Comparison of ENCODE assay signal across 22 cellular contexts in genomic region chr19:22472180-22472637, GRCh38. TPM values are rescaled to one million over a fixed set of nuclear protein-coding genes. Genes with fewer than 3 reads are reported as not detected.
A peak's percentile ranks its signal among the peaks of the same experiment; 100 is the strongest.
DNase-seq lines count a peak whose midpoint lies in the region; ATAC-seq, FAIRE-seq and TF ChIP-seq lines count a peak whose summit lies in the region.
"Had no signal": no experiment of that assay in that cellular context is flagged by ENCODE, and none has a peak within 500 bp of the region (broad histone marks: within the 10 kb centered on the region; RNA-seq: fewer than 3 reads in every experiment).

No MANE protein-coding gene starts in this region.

- H3K4me1 ChIP-seq in BLaER1: no peaks in the 10 kb centered on the region
- no peaks in the 10 kb centered on the region for H3K4me1 ChIP-seq in K562 (replicated peaks in 1 of 2; ENCODE audit: control insufficient read depth in 2 of 2, insufficient read depth in 2 of 2, low read length in 2 of 2)
- H3K4me1 ChIP-seq in liver (ENCODE audit: control insufficient read depth in 4 of 4, insufficient read depth in 4 of 4, low read length in 3 of 4): no peaks in the 10 kb centered on the region
- no peaks in the 10 kb centered on the region for H3K4me1 ChIP-seq in tibial artery

- in situ Hi-C loops in K562 (cut with MboI): no loop called here

- H2AFZ ChIP-seq in K562 (ENCODE audit: low read depth, low read length): no peak overlapping the region
- H2AFZ ChIP-seq: GM23248 had no signal

- H3K9me1 ChIP-seq in K562 (ENCODE audit: control insufficient read depth, insufficient read depth, low read length): no peaks in the 10 kb centered on the region

- TF ChIP-seq EP300 in K562 (IDR thresholded peaks at IDR 0.05; ENCODE audit: low read length): no peak

- no peak overlapping the region for H3K9ac ChIP-seq in BLaER1
- H3K9ac ChIP-seq in K562 (ENCODE audit: insufficient read depth in 1 of 2, low read depth in 2 of 2, low read length in 2 of 2): no peak overlapping the region
- H3K9ac ChIP-seq in liver (ENCODE audit: low read depth in 1 of 2, low read length in 2 of 2): no peak overlapping the region
- H3K9ac ChIP-seq: GM23248 had no signal

- no peak for TF ChIP-seq POLR2A in NB4 (IDR thresholded peaks at IDR 0.05; ENCODE audit: extremely low read depth, insufficient read length)
- no peak for TF ChIP-seq POLR2A in K562 (conservative IDR thresholded peaks at IDR 0.05)

- TF ChIP-seq RAD21 in K562 (CRISPR knock-in tag; conservative IDR thresholded peaks at IDR 0.05 in 1 of 2, IDR thresholded peaks at IDR 0.05 in 1 of 2) (no peak), liver (IDR thresholded peaks at IDR 0.05) (no peak)

- WGBS in K562 (ENCODE audit: insufficient coverage, low coverage, missing lambda C conversion rate): 0% methylated on average over 2 of the region's 2 CpGs
- 90% methylated on average over 2 of the region's 2 CpGs for WGBS in liver

- intact Hi-C loops in K562 (cut with micrococcal nuclease): no loop called here
- intact Hi-C loops in tibial artery (cut with DNase I; ENCODE audit: low total_unique reads): no loop called here

- FAIRE-seq in K562 (lab: Jason Lieb, UNC): no peak
- FAIRE-seq: GM19239, H54, HTR-8/SVneo had no signal

- no peaks in the 10 kb centered on the region for H4K20me1 ChIP-seq in BLaER1
- no peaks in the 10 kb centered on the region for H4K20me1 ChIP-seq in K562 (replicated peaks; ENCODE audit: control insufficient read depth, insufficient read depth, low read length)

- CTCF ChIA-PET in K562 (lab: Yijun Ruan, JAX; ENCODE audit: low intra/inter-chr PET ratio): no interaction called here

- no TSS peak for BruUV-seq in K562 (replicated peaks; lab: Mats Ljungman, UMichigan)

- H3K27ac ChIP-seq in BLaER1 (no peak overlapping the region), K562 (ENCODE audit: extremely low read depth, low read depth, low read length) (no peak overlapping the region), liver (ENCODE audit: low read depth in 1 of 2, low read length in 2 of 2) (no peak overlapping the region), tibial artery (no peak overlapping the region)
- H3K27ac ChIP-seq: GM23248 had no signal

- ATAC-seq in K562: no peak

- peaks cover 84% of the 10 kb centered on the region for H3K9me3 ChIP-seq in BLaER1
- H3K9me3 ChIP-seq in K562 (replicated peaks; ENCODE audit: control insufficient read depth, insufficient read depth, low read depth, low read length): no peaks in the 10 kb centered on the region; the same call in 1 of the 2 replicates
- peaks cover 15 to 82% (median 33%) of the 10 kb centered on the region in 4 donors for H3K9me3 ChIP-seq in liver (ENCODE audit: control insufficient read depth in 4 of 4, low read length in 3 of 4)
- peaks cover 20 to 95% (median 79%) of the 10 kb centered on the region in 3 donors for H3K9me3 ChIP-seq in tibial artery

- 0 out of 2 replicates have a peak overlapping the region, but pooled peaks have one; percentile 3 for H3K4me3 ChIP-seq in BLaER1
- H3K4me3 ChIP-seq in NB4 (ENCODE audit: low read depth, low read length): no peak overlapping the region
- no peak overlapping the region for H3K4me3 ChIP-seq in K562
- H3K4me3 ChIP-seq in liver (ENCODE audit: low read depth in 1 of 3, low read length in 3 of 3): peak overlapping the region in 2 of 3 donors; percentile 26 to 41
- no peak overlapping the region for H3K4me3 ChIP-seq in tibial artery
- H3K4me3 ChIP-seq: GM23248 had no signal

- TF ChIP-seq CTCF in NB4 (IDR thresholded peaks at IDR 0.05; ENCODE audit: low read depth, low read length) (no peak), K562 (IDR thresholded peaks at IDR 0.05 in 2 of 3, conservative IDR thresholded peaks at IDR 0.05 in 1 of 3; ENCODE audit: insufficient read depth in 2 of 3, low read depth in 1 of 3, low read length in 3 of 3) (no peak), liver (IDR thresholded peaks at IDR 0.05; ENCODE audit: low read depth, low read length, missing input control) (no peak), tibial artery (IDR thresholded peaks at IDR 0.05) (no peak)

- POLR2A ChIA-PET in K562 (lab: Yijun Ruan, JAX): no interaction called here

- peak; percentile 2 for DNase-seq in NB4 (ENCODE audit: low read depth)
- DNase-seq in K562 (ENCODE audit: extremely low read depth in 1 of 4, low spot score in 3 of 4): no peak
- no peak for DNase-seq in mesenteric fat pad (ENCODE audit: low spot score)
- no peak for DNase-seq in tibial artery
- no peak for DNase-seq in NCI-H2196 treated with DMSO at 0.1 percent for 48 hours (lab: John Stamatoyannopoulos, UW; ENCODE audit: unreplicated experiment)
- DNase-seq: ACHN; CD4-positive, alpha-beta memory T cell; DMS153; DMS79 treated with DMSO at 0.1 percent for 48 hours; GF-D8; GM23248; HCEC 1CT; KG1 had no signal

- no peaks in the 10 kb centered on the region for H3K79me2 ChIP-seq in K562 (ENCODE audit: control insufficient read depth, insufficient read depth, low read length)

- H3K4me2 ChIP-seq in BLaER1: no peak overlapping the region
- no peak overlapping the region for H3K4me2 ChIP-seq in K562 (ENCODE audit: insufficient read depth, low read length)

- H3K27me3 ChIP-seq in BLaER1 (no peaks in the 10 kb centered on the region), K562 (ENCODE audit: control insufficient read depth in 2 of 2, insufficient read depth in 2 of 2, low read length in 2 of 2) (no peaks in the 10 kb centered on the region), liver (ENCODE audit: control insufficient read depth in 4 of 4, insufficient read depth in 4 of 4, low read length in 3 of 4) (no peaks in the 10 kb centered on the region), tibial artery (no peaks in the 10 kb centered on the region)

- H3K36me3 ChIP-seq in BLaER1: no peaks in the 10 kb centered on the region
- no peaks in the 10 kb centered on the region for H3K36me3 ChIP-seq in K562 (ENCODE audit: control insufficient read depth, insufficient read depth, low read length)
- no peaks in the 10 kb centered on the region for H3K36me3 ChIP-seq in liver (ENCODE audit: control insufficient read depth in 4 of 4, insufficient read depth in 3 of 4, low read depth in 1 of 4, low read length in 3 of 4)
- no peaks in the 10 kb centered on the region for H3K36me3 ChIP-seq in tibial artery

TF ChIP-seq in K562, 482 proteins besides CTCF, POLR2A, EP300 and RAD21:
- TF ChIP-seq ILK (tag; IDR thresholded peaks at IDR 0.05; ENCODE audit: borderline replicate concordance, low read depth) (no peak), ZNF274 (IDR thresholded peaks at IDR 0.05; ENCODE audit: borderline replicate concordance, low read depth, low read length) (peak; percentile 95), RNF2 (IDR thresholded peaks at IDR 0.05) (no peak), SOX6 (IDR thresholded peaks at IDR 0.05) (no peak), FOSL1 (tag; conservative IDR thresholded peaks at IDR 0.05) (no peak), SNAPC5 (CRISPR knock-in tag; IDR thresholded peaks at IDR 0.05) (no peak), FIP1L1 (IDR thresholded peaks at IDR 0.05; ENCODE audit: low read depth, low read length, poor library complexity, severe bottlenecking) (no peak)

TF ChIP-seq in liver, 16 proteins besides CTCF, POLR2A, EP300 and RAD21:
- TF ChIP-seq FOXA2 (IDR thresholded peaks at IDR 0.05): no peak
- no peak for TF ChIP-seq RXRA (IDR thresholded peaks at IDR 0.05)
- TF ChIP-seq JUND (IDR thresholded peaks at IDR 0.05): no peak
- no peak for TF ChIP-seq HNF4A (conservative IDR thresholded peaks at IDR 0.05)

RNA-seq across cellular contexts. Expression of gene ZNF98, which starts 50.1 kb away (rescaled TPM):
- total RNA-seq in K562 (2011; cell fraction: chromatin; rRNA removed; ENCODE audit: low replicate concordance): not detected in 2 replicates
- total RNA-seq in K562 (2011; cell fraction: nucleolus; rRNA removed): not detected in 2 replicates
- total RNA-seq in K562 (2011; cell fraction: nucleoplasm; rRNA removed): not detected in 2 replicates
- total RNA-seq in K562 (2014; rRNA removed) (not detected in 2 replicates), K562 (2014; rRNA removed; fragmentation: Illumina TruSeq; extraction: Trizol) (0.10 TPM in 1 of 2 replicates, not detected in the other), K562 (2015; rRNA removed; fragmentation: Illumina TruSeq; extraction: Trizol) (0.14 TPM in 1 of 2 replicates, not detected in the other), K562 (2021) (0.18 TPM in 1 of 2 replicates, not detected in the other), liver (under 1 TPM; 0.25 to 0.75 TPM), mesenteric fat pad (1.6 TPM)
- polyA plus RNA-seq in K562 (2011; rRNA removed) (not detected in 2 replicates), K562 (2014; fragmentation: Illumina TruSeq; extraction: Trizol) (0.07 TPM in 1 of 2 replicates, not detected in the other), K562 (2014; fragmentation: Nextera tagmentation; extraction: Ambion mirVana) (not detected), K562 (2014; rRNA removed) (0.40 TPM in 1 of 2 replicates, not detected in the other), liver (under 1 TPM; 0.07 to 0.10 TPM)
- not detected in 2 replicates for polyA plus RNA-seq in K562 (2011; cell fraction: cytosol; rRNA removed)
- not detected in 2 replicates for polyA plus RNA-seq in K562 (2011; cell fraction: nucleus; rRNA removed)
- polyA plus RNA-seq in K562 (2012): not detected in 2 replicates
- polyA minus RNA-seq in K562 (2011; rRNA and poly(A)+ RNA removed): not detected in 2 replicates
- polyA minus RNA-seq in K562 (2011; cell fraction: cytosol; rRNA and poly(A)+ RNA removed): not detected in 2 replicates
- polyA minus RNA-seq in K562 (2011; cell fraction: nucleus; rRNA and poly(A)+ RNA removed): not detected in 2 replicates
- total RNA-seq: A172; CD4-positive, alpha-beta memory T cell; GM23248 had no signal
- polyA plus RNA-seq: BJ; CD14-positive monocyte; CD4-positive, alpha-beta memory T cell; GM23248; IgD-negative memory B cell had no signal

Comparison
In these comparisons a context has a peak if more than half of its experiments do, and no peak if none do; other contexts are left out.
1. H3K4me3 ChIP-seq: peak in BLaER1 (single experiment) and liver (2 of 3); none in NB4 (single experiment), K562 (single experiment) and tibial artery (0 of 2).